ENCODE assay signal across 27 cellular contexts in genomic region chr21:40809673-40810072, GRCh38. TPM values are rescaled to one million over a fixed set of nuclear protein-coding genes. Genes with fewer than 3 reads are reported as not detected.
"Had no signal": no experiment of that assay in that cellular context is flagged by ENCODE, and none has a peak within 500 bp of the region (broad histone marks: within the 10 kb centered on the region; RNA-seq: fewer than 3 reads in every experiment).

No MANE protein-coding gene starts in this region.

- H3K36me3 Mint-ChIP-seq: activated CD8-positive, alpha-beta memory T cell treated with anti-CD3 and anti-CD28 coated beads, Interleukin-2, amount 10 ng/mL, durations not matched to agents 7 days and 5 days; activated naive CD4-positive, alpha-beta T cell treated with anti-CD3 and anti-CD28 coated beads, Interleukin-2, amount 50 U/mL, for 24 hours had no signal

- H3K27me3 Mint-ChIP-seq: activated B cell treated with CpG ODN at 0.5 μM for 24 hours; activated CD4-positive, alpha-beta T cell treated with anti-CD3 and anti-CD28 coated beads, Interleukin-2, amount 10 ng/mL, durations not matched to agents 24 days and 14 days; activated CD8-positive, alpha-beta memory T cell treated with anti-CD3 and anti-CD28 coated beads, Interleukin-2, amount 10 ng/mL, durations not matched to agents 7 days and 5 days; activated naive CD4-positive, alpha-beta T cell treated with anti-CD3 and anti-CD28 coated beads, Interleukin-2, amount 50 U/mL, for 24 hours; activated T-cell treated with anti-CD3 and anti-CD28 coated beads, Interleukin-2, amount 50 U/mL, for 24 hours had no signal

- H3K9me3 Mint-ChIP-seq: activated B cell treated with CpG ODN at 0.5 μM for 24 hours; activated T-cell treated with anti-CD3 and anti-CD28 coated beads, Interleukin-2, amount 50 U/mL, for 24 hours had no signal

- ATAC-seq: activated CD8-positive, alpha-beta memory T cell treated with anti-CD3 and anti-CD28 coated beads, Interleukin-2, amount 10 ng/mL, durations not matched to agents 7 days and 5 days; Panc1 had no signal

- H3K27ac Mint-ChIP-seq: activated B cell treated with CpG ODN at 0.5 μM for 24 hours; activated CD4-positive, alpha-beta T cell treated with anti-CD3 and anti-CD28 coated beads, Interleukin-2, amount 10 ng/mL, durations not matched to agents 24 days and 14 days; activated CD8-positive, alpha-beta memory T cell treated with anti-CD3 and anti-CD28 coated beads, Interleukin-2, amount 10 ng/mL, durations not matched to agents 7 days and 5 days; activated naive CD4-positive, alpha-beta T cell treated with anti-CD3 and anti-CD28 coated beads, Interleukin-2, amount 50 U/mL, for 24 hours; activated T-cell treated with anti-CD3 and anti-CD28 coated beads, Interleukin-2, amount 50 U/mL, for 24 hours; activated T-helper 1 cell treated with anti-CD3 and anti-CD28 coated beads, Interleukin-12 subunit alpha, Interleukin-12 subunit beta, Interleukin-2, Interleukin-4 antibody, amounts not matched to agents 30 ng/mL and 10 ng/mL and 1 ng/mL, durations not matched to agents 14 hours and 24 hours and 36 hours; T-helper 1 cell treated with Interleukin-12 subunit alpha and Interleukin-12 subunit beta and Interleukin-4 antibody, amounts not matched to agents 30 μg/mL and 1 μg/mL, for 36 hours had no signal

- DNase-seq: activated B cell treated with CpG ODN at 0.5 μM for 24 hours; activated CD4-positive, alpha-beta T cell treated with anti-CD3 and anti-CD28 coated beads for 1 hour; activated CD4-positive, alpha-beta T cell treated with anti-CD3 and anti-CD28 coated beads, Interleukin-2, amount 10 ng/mL, durations not matched to agents 24 days and 14 days; activated CD4-positive, alpha-beta T cell treated with anti-CD3 and anti-CD28 coated beads, Interleukin-2, amount 50 U/mL, for 48 hours; activated CD8-positive, alpha-beta memory T cell treated with anti-CD3 and anti-CD28 coated beads, Interleukin-2, amount 10 ng/mL, durations not matched to agents 7 days and 5 days; activated effector memory CD4-positive, alpha-beta T cell treated with Interleukin-2 at 50 U/mL for 16 hours; activated naive CD4-positive, alpha-beta T cell; activated T-cell treated with anti-CD3 and anti-CD28 coated beads, Interleukin-2, amount 50 U/mL, for 24 hours; aorta; central memory CD4-positive, alpha-beta T cell; Karpas-422; MM.1S; NCI-H146; NCI-H1930; NCI-H2171; NCI-H226; NCI-H69; NK-92 treated with Interleukin-12 subunit alpha and Interleukin-12 subunit beta, amount 100 ng/mL, for 24 hours; OCI-M1; SHP77 had no signal

- H3K4me3 Mint-ChIP-seq: activated B cell treated with CpG ODN at 0.5 μM for 24 hours; activated CD4-positive, alpha-beta T cell treated with anti-CD3 and anti-CD28 coated beads, Interleukin-2, amount 10 ng/mL, durations not matched to agents 24 days and 14 days; activated CD8-positive, alpha-beta memory T cell treated with anti-CD3 and anti-CD28 coated beads, Interleukin-2, amount 10 ng/mL, durations not matched to agents 7 days and 5 days; activated naive CD4-positive, alpha-beta T cell treated with anti-CD3 and anti-CD28 coated beads, Interleukin-2, amount 50 U/mL, for 24 hours; activated T-cell treated with anti-CD3 and anti-CD28 coated beads, Interleukin-2, amount 50 U/mL, for 24 hours; activated T-helper 1 cell treated with anti-CD3 and anti-CD28 coated beads, Interleukin-12 subunit alpha, Interleukin-12 subunit beta, Interleukin-2, Interleukin-4 antibody, amounts not matched to agents 30 ng/mL and 10 ng/mL and 1 ng/mL, durations not matched to agents 14 hours and 24 hours and 36 hours; T-helper 1 cell treated with Interleukin-12 subunit alpha and Interleukin-12 subunit beta and Interleukin-4 antibody, amounts not matched to agents 30 μg/mL and 1 μg/mL, for 36 hours had no signal

- H3K4me1 Mint-ChIP-seq: activated B cell treated with CpG ODN at 0.5 μM for 24 hours; activated CD4-positive, alpha-beta T cell treated with anti-CD3 and anti-CD28 coated beads, Interleukin-2, amount 10 ng/mL, durations not matched to agents 24 days and 14 days; activated CD8-positive, alpha-beta memory T cell treated with anti-CD3 and anti-CD28 coated beads, Interleukin-2, amount 10 ng/mL, durations not matched to agents 7 days and 5 days; activated naive CD4-positive, alpha-beta T cell treated with anti-CD3 and anti-CD28 coated beads, Interleukin-2, amount 50 U/mL, for 24 hours had no signal

RNA-seq across cellular contexts. Expression of gene DSCAM, which starts 37.3 kb away (rescaled TPM):
- total RNA-seq: activated B cell treated with CpG ODN at 0.5 μM for 24 hours; activated CD4-positive, alpha-beta T cell treated with anti-CD3 and anti-CD28 coated beads, Interleukin-2, amount 10 ng/mL, durations not matched to agents 24 days and 14 days; activated CD8-positive, alpha-beta memory T cell treated with anti-CD3 and anti-CD28 coated beads, Interleukin-2, amount 10 ng/mL, durations not matched to agents 7 days and 5 days; activated T-helper 1 cell treated with anti-CD3 and anti-CD28 coated beads, Interleukin-12 subunit alpha, Interleukin-12 subunit beta, Interleukin-2, Interleukin-4 antibody, amounts not matched to agents 30 ng/mL and 10 ng/mL and 1 ng/mL, durations not matched to agents 14 hours and 24 hours and 36 hours; aorta; chondrocyte; NCI-H460; SJSA1 had no signal
